24 cellular contexts compared by ENCODE assay signal in genomic region chr1:85267313-85267712, GRCh38.
"Had no signal": no experiment of that assay in that cellular context is flagged by ENCODE, and none has a peak within 500 bp of the region (broad histone marks: within the 10 kb centered on the region; RNA-seq: fewer than 3 reads in every experiment).

No MANE protein-coding gene starts in this region.

- H3K9me3 Mint-ChIP-seq: activated CD8-positive, alpha-beta T cell treated with anti-CD3 and anti-CD28 coated beads for 36 hours; activated naive CD4-positive, alpha-beta T cell treated with anti-CD3 and anti-CD28 coated beads, Interleukin-2, amount 10 ng/mL, durations not matched to agents 7 days and 5 days; activated naive CD8-positive, alpha-beta T cell treated with anti-CD3 and anti-CD28 coated beads for 36 hours; activated T-cell treated with anti-CD3 and anti-CD28 coated beads, Interleukin-2, amount 50 U/mL, for 72 hours; activated T-helper 2 cell treated with anti-CD3 and anti-CD28 coated beads, Interferon-gamma antibody, Interleukin-2, Interleukin-4, amounts not matched to agents 10 μg/mL and 5 μg/mL and 100 μg/mL, durations not matched to agents 14 hours and 24 hours and 36 hours had no signal

- H3K27me3 ChIP-seq: brain microvascular endothelial cell, cardiac muscle cell had no signal

- ATAC-seq: activated CD8-positive, alpha-beta T cell treated with anti-CD3 and anti-CD28 coated beads for 36 hours; activated T-cell treated with anti-CD3 and anti-CD28 coated beads, Interleukin-2, amount 50 U/mL, for 72 hours; T-helper 17 cell had no signal

- H3K27ac Mint-ChIP-seq: activated CD8-positive, alpha-beta T cell treated with anti-CD3 and anti-CD28 coated beads for 36 hours; activated naive CD4-positive, alpha-beta T cell treated with anti-CD3 and anti-CD28 coated beads, Interleukin-2, amount 10 ng/mL, durations not matched to agents 7 days and 5 days; activated naive CD8-positive, alpha-beta T cell treated with anti-CD3 and anti-CD28 coated beads for 36 hours; activated T-cell treated with anti-CD3 and anti-CD28 coated beads, Interleukin-2, amount 50 U/mL, for 72 hours; activated T-helper 2 cell treated with anti-CD3 and anti-CD28 coated beads, Interferon-gamma antibody, Interleukin-2, Interleukin-4, amounts not matched to agents 10 μg/mL and 5 μg/mL and 100 μg/mL, durations not matched to agents 14 hours and 24 hours and 36 hours; T-helper 17 cell had no signal

- DNase-seq: activated CD4-positive, alpha-beta T cell treated with anti-CD3 and anti-CD28 coated beads, Interleukin-2, amount 50 U/mL, for 1 hour; activated CD4-positive, CD25-positive, alpha-beta regulatory T cell; activated CD8-positive, alpha-beta memory T cell treated with anti-CD3 and anti-CD28 coated beads, Interleukin-2, amount 50 U/mL, for 4 hours; activated CD8-positive, alpha-beta T cell treated with anti-CD3 and anti-CD28 coated beads for 36 hours; activated gamma-delta T cell treated with Interleukin-2 at 50 U/mL for 16 hours; activated naive CD4-positive, alpha-beta T cell treated with anti-CD3 and anti-CD28 coated beads, Interleukin-2, amount 10 ng/mL, durations not matched to agents 7 days and 5 days; activated naive CD8-positive, alpha-beta T cell treated with anti-CD3 and anti-CD28 coated beads for 36 hours; activated T-cell treated with anti-CD3 and anti-CD28 coated beads, Interleukin-2, amount 50 U/mL, for 72 hours; brain microvascular endothelial cell; KG1; NCI-H1092; NCI-H1417 treated with DMSO at 0.1 percent for 48 hours; NCI-H1694; NCI-H2029; NCI-H2107; NCI-H2171 treated with DMSO at 0.1 percent for 48 hours; NCI-H226; NCI-H526; NCI-H774; SHP77 treated with DMSO at 0.1 percent for 48 hours; T-helper 17 cell; T-helper 9 cell had no signal

- H3K27ac ChIP-seq: brain microvascular endothelial cell, cardiac muscle cell had no signal

- H3K27me3 Mint-ChIP-seq: activated CD8-positive, alpha-beta T cell treated with anti-CD3 and anti-CD28 coated beads for 36 hours; activated naive CD4-positive, alpha-beta T cell treated with anti-CD3 and anti-CD28 coated beads, Interleukin-2, amount 10 ng/mL, durations not matched to agents 7 days and 5 days; activated naive CD8-positive, alpha-beta T cell treated with anti-CD3 and anti-CD28 coated beads for 36 hours; T-helper 17 cell had no signal

- H3K4me3 ChIP-seq: cardiac muscle cell had no signal

- H3K4me3 Mint-ChIP-seq: activated CD8-positive, alpha-beta T cell treated with anti-CD3 and anti-CD28 coated beads for 36 hours; activated naive CD4-positive, alpha-beta T cell treated with anti-CD3 and anti-CD28 coated beads, Interleukin-2, amount 10 ng/mL, durations not matched to agents 7 days and 5 days; activated naive CD8-positive, alpha-beta T cell treated with anti-CD3 and anti-CD28 coated beads for 36 hours; activated T-cell treated with anti-CD3 and anti-CD28 coated beads, Interleukin-2, amount 50 U/mL, for 72 hours; T-helper 17 cell had no signal
